In the genomic region with DNA sequence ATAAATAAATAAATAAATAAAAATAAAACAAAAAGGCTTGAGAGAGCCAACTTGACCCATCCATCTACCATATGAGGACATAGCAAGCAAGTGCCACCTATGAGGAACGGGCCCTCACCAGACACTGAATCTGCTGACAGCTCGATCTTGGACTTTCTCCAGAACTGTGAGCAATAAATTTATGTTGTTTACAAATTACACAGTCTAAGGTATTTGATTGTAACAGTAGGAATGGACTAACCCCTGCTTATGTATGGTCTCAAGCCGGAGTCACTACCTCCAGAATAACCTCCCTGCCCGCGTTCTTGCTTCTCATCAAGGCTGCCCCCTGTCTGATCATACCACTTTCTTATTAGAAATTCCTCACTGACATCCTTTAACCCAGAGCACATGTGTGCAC, we compare ENCODE assay signal across 18 cellular contexts. TPM values are rescaled to one million over a fixed set of nuclear protein-coding genes. Genes with fewer than 3 reads are reported as not detected.
"Had no signal": no experiment of that assay in that cellular context is flagged by ENCODE, and none has a peak within 500 bp of the region (broad histone marks: within the 10 kb centered on the region; RNA-seq: fewer than 3 reads in every experiment).

No MANE protein-coding gene starts in this region.

- H3K27me3 ChIP-seq: brain microvascular endothelial cell, pancreas, tibial nerve, uterus had no signal

- H3K9me3 ChIP-seq: left lung, pancreas, tibial nerve, uterus had no signal

- H3K36me3 ChIP-seq: brain microvascular endothelial cell, left lung, pancreas, tibial nerve, uterus had no signal

- H3K4me1 ChIP-seq: left lung, pancreas, uterus had no signal

- H3K27ac ChIP-seq: brain microvascular endothelial cell, left lung, pancreas, tibial nerve, uterus had no signal

- DNase-seq: activated CD4-positive, alpha-beta T cell treated with anti-CD3 and anti-CD28 coated beads, Interleukin-2, amount 10 ng/mL, durations not matched to agents 24 days and 14 days; activated CD4-positive, CD25-positive, alpha-beta regulatory T cell; activated CD8-positive, alpha-beta memory T cell treated with anti-CD3 and anti-CD28 coated beads, Interleukin-2, amount 50 U/mL, for 4 hours; activated CD8-positive, alpha-beta T cell treated with anti-CD3 and anti-CD28 coated beads, Interleukin-2, amount 10 ng/mL, durations not matched to agents 7 days and 5 days; activated naive CD8-positive, alpha-beta T cell treated with anti-CD3 and anti-CD28 coated beads for 36 hours; activated T-cell treated with anti-CD3 and anti-CD28 coated beads, Interleukin-2, amount 50 U/mL, for 72 hours; anterior cingulate cortex; brain microvascular endothelial cell; endodermal cell; islet precursor cell; left lung; mammary epithelial cell; naive thymus-derived CD8-positive, alpha-beta T cell; pancreas; uterus had no signal

- H3K4me3 ChIP-seq: left lung, pancreas, tibial nerve, uterus had no signal

- ATAC-seq: activated CD8-positive, alpha-beta T cell treated with anti-CD3 and anti-CD28 coated beads, Interleukin-2, amount 10 ng/mL, durations not matched to agents 7 days and 5 days; activated T-cell treated with anti-CD3 and anti-CD28 coated beads, Interleukin-2, amount 50 U/mL, for 72 hours; left lung; naive thymus-derived CD8-positive, alpha-beta T cell; pancreas; stimulated activated memory B cell treated with anti-CD40 and anti-IgM and Interleukin-4, amounts not matched to agents 10 μg/mL and 1 μg/mL and 100 μg/mL, for 72 hours had no signal

RNA-seq across cellular contexts. Expression of a gene that starts 9.9 kb away (rescaled TPM):
- total RNA-seq: activated CD4-positive, alpha-beta T cell treated with anti-CD3 and anti-CD28 coated beads, Interleukin-2, amount 10 ng/mL, durations not matched to agents 24 days and 14 days; epithelial cell of proximal tubule; mammary epithelial cell; tibial nerve; uterus had no signal
